8 cellular contexts compared by ENCODE assay signal in the genomic region with DNA sequence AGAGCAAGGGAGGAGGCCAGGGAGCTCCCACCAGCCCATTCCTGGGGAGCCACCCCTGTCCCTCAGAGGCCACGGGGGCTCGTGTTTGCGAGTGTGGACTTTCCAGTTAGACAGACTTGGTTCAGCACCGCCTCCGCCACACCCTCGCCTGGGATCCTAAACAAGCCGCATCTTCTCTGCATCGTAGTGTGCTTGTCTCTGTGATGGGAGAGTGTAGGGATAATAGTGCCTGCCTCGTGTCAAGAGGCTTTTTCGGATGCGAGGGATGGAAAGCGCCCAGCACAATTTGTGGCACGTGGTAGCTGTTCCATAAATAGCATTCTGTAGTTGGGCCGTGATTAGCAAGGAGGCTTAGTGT. TPM values are rescaled to one million over a fixed set of nuclear protein-coding genes. Genes with fewer than 3 reads are reported as not detected.
DNase-seq lines count a peak whose midpoint lies in the region; ATAC-seq and TF ChIP-seq lines count a peak whose summit lies in the region.

No MANE protein-coding gene starts in this region.

- BruUV-seq in MCF 10A (replicated peaks; lab: Mats Ljungman, UMichigan), result no TSS peak

- H3K9me3 Mint-ChIP-seq in IgD-negative memory B cell (no peaks in the 10 kb centered on the region), MCF 10A (ENCODE audit: unreplicated experiment) (no peaks in the 10 kb centered on the region)
- no peaks in the 10 kb centered on the region for H3K9me3 Mint-ChIP-seq in stimulated activated naive CD8-positive, alpha-beta T cell treated with anti-CD3 and anti-CD28 coated beads, Interleukin-15, amount 100 ng/mL, for 72 hours

- H3K36me3 Mint-ChIP-seq in IgD-negative memory B cell (no peaks in the 10 kb centered on the region), MCF 10A (ENCODE audit: insufficient read depth, unreplicated experiment) (peaks cover 6% of the 10 kb centered on the region)

- intact Hi-C loops in MCF 10A (cut with micrococcal nuclease), result no loop called here

- H3K9me3 ChIP-seq in liver (ENCODE audit: control insufficient read depth in 4 of 4, low read length in 3 of 4), result no peaks in the 10 kb centered on the region

- H3K9ac ChIP-seq in liver (ENCODE audit: low read depth in 1 of 2, low read length in 2 of 2), result no peak overlapping the region

- H3K27ac Mint-ChIP-seq in IgD-negative memory B cell, result peak overlapping the region in 2 of 3 donors; percentile 78 to 85
- no peak overlapping the region for H3K27ac Mint-ChIP-seq in MCF 10A (ENCODE audit: low read depth, unreplicated experiment)
- H3K27ac Mint-ChIP-seq in stimulated activated naive CD8-positive, alpha-beta T cell treated with anti-CD3 and anti-CD28 coated beads, Interleukin-15, amount 100 ng/mL, for 72 hours, result peak overlapping the region in 1 of 2 donors; percentile 63

- POLR2A ChIA-PET in MCF 10A (lab: Yijun Ruan, JAX), result interaction anchor here (1.1 to 1.5 kb wide), 2 partner anchors 32 to 46 kb away, joined by 3 read pairs; no protein-coding TSS in a partner anchor

- peak overlapping the region; percentile 71 to 78 for H3K27ac ChIP-seq in liver (ENCODE audit: low read depth in 1 of 2, low read length in 2 of 2)

- H3K27me3 ChIP-seq in liver (ENCODE audit: control insufficient read depth in 4 of 4, insufficient read depth in 4 of 4, low read length in 3 of 4), result no peaks in the 10 kb centered on the region

- H3K4me3 Mint-ChIP-seq in IgD-negative memory B cell (peak overlapping the region; percentile 76 to 96 (median 86)), MCF 10A (ENCODE audit: unreplicated experiment) (peak overlapping the region; percentile 58)
- peak overlapping the region; percentile 52 to 72 for H3K4me3 Mint-ChIP-seq in stimulated activated naive CD8-positive, alpha-beta T cell treated with anti-CD3 and anti-CD28 coated beads, Interleukin-15, amount 100 ng/mL, for 72 hours

- CTCF ChIA-PET in MCF 10A (lab: Yijun Ruan, JAX), result interaction anchor here (0.7 kb wide), 1 partner anchor 9 kb away, joined by 3 read pairs; no protein-coding TSS in a partner anchor

- H3K4me1 ChIP-seq in liver (ENCODE audit: control insufficient read depth in 4 of 4, insufficient read depth in 4 of 4, low read length in 3 of 4), result peaks cover 7 to 21% (median 13%) of the 10 kb centered on the region in 4 donors

- no peaks in the 10 kb centered on the region for H3K27me3 Mint-ChIP-seq in IgD-negative memory B cell
- no peaks in the 10 kb centered on the region for H3K27me3 Mint-ChIP-seq in MCF 10A (ENCODE audit: insufficient read depth, unreplicated experiment)
- peaks cover 9% of the 10 kb centered on the region for H3K27me3 Mint-ChIP-seq in stimulated activated naive CD8-positive, alpha-beta T cell treated with anti-CD3 and anti-CD28 coated beads, Interleukin-15, amount 100 ng/mL, for 72 hours

- ATAC-seq in stimulated activated naive CD8-positive, alpha-beta T cell treated with anti-CD3 and anti-CD28 coated beads, Interleukin-15, amount 100 ng/mL, for 72 hours, result no peak
- ATAC-seq in HG03565 (IDR thresholded peaks at IDR 0.05; ENCODE audit: unreplicated experiment) (no peak), GM18511 (IDR thresholded peaks at IDR 0.05; ENCODE audit: unreplicated experiment) (no peak), GM18907 (IDR thresholded peaks at IDR 0.05; ENCODE audit: unreplicated experiment) (no peak)

- H3K36me3 ChIP-seq in liver (ENCODE audit: control insufficient read depth in 4 of 4, insufficient read depth in 3 of 4, low read depth in 1 of 4, low read length in 3 of 4), result no peaks in the 10 kb centered on the region

- WGBS in liver, result 68% methylated on average over 14 of the region's 14 CpGs

- no peak for TF ChIP-seq RAD21 in liver (IDR thresholded peaks at IDR 0.05)

- H3K4me3 ChIP-seq in liver (ENCODE audit: low read depth in 1 of 3, low read length in 3 of 3), result peak overlapping the region in 1 of 3 donors; percentile 52

- H3K4me1 Mint-ChIP-seq in IgD-negative memory B cell (peaks cover 12 to 19% (median 14%) of the 10 kb centered on the region in 3 donors), MCF 10A (ENCODE audit: insufficient read depth, unreplicated experiment) (peaks cover 10% of the 10 kb centered on the region)
- H3K4me1 Mint-ChIP-seq in stimulated activated naive CD8-positive, alpha-beta T cell treated with anti-CD3 and anti-CD28 coated beads, Interleukin-15, amount 100 ng/mL, for 72 hours, result peaks cover 20% of the 10 kb centered on the region

- DNase-seq in MCF 10A (ENCODE audit: unreplicated experiment) (no peak), NCI-H2029 treated with DMSO at 0.1 percent for 48 hours (lab: John Stamatoyannopoulos, UW) (no peak)
- DNase-seq in stimulated activated naive CD8-positive, alpha-beta T cell treated with anti-CD3 and anti-CD28 coated beads, Interleukin-15, amount 100 ng/mL, for 72 hours, result no peak

- no peak for TF ChIP-seq CTCF in MCF 10A (IDR thresholded peaks at IDR 0.05; ENCODE audit: unreplicated experiment)
- no peak for TF ChIP-seq CTCF in liver (IDR thresholded peaks at IDR 0.05; ENCODE audit: low read depth, low read length, missing input control)

TF ChIP-seq in liver, 16 proteins besides CTCF, POLR2A, EP300 and RAD21:
- TF ChIP-seq TAF1 (conservative IDR thresholded peaks at IDR 0.05) (no peak), FOXA1 (IDR thresholded peaks at IDR 0.05) (no peak), GABPA (IDR thresholded peaks at IDR 0.05 in 1 of 2, conservative IDR thresholded peaks at IDR 0.05 in 1 of 2) (no peak), HNF4G (IDR thresholded peaks at IDR 0.05) (no peak), NR2F2 (IDR thresholded peaks at IDR 0.05) (no peak), JUND (IDR thresholded peaks at IDR 0.05) (no peak), REST (IDR thresholded peaks at IDR 0.05) (no peak), RXRA (IDR thresholded peaks at IDR 0.05) (no peak), SP1 (IDR thresholded peaks at IDR 0.05) (no peak), FOXA2 (IDR thresholded peaks at IDR 0.05) (no peak), HNF4A (conservative IDR thresholded peaks at IDR 0.05) (no peak), EGR1 (IDR thresholded peaks at IDR 0.05; ENCODE audit: low read depth in 2 of 2) (no peak)
- TF ChIP-seq, protein P1, sequence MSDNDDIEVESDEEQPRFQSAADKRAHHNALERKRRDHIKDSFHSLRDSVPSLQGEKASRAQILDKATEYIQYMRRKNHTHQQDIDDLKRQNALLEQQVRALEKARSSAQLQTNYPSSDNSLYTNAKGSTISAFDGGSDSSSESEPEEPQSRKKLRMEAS (IDR thresholded peaks at IDR 0.05), result no peak
- TF ChIP-seq, protein P2, sequence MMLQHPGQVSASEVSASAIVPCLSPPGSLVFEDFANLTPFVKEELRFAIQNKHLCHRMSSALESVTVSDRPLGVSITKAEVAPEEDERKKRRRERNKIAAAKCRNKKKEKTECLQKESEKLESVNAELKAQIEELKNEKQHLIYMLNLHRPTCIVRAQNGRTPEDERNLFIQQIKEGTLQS (IDR thresholded peaks at IDR 0.05), result no peak
- TF ChIP-seq, protein P3, sequence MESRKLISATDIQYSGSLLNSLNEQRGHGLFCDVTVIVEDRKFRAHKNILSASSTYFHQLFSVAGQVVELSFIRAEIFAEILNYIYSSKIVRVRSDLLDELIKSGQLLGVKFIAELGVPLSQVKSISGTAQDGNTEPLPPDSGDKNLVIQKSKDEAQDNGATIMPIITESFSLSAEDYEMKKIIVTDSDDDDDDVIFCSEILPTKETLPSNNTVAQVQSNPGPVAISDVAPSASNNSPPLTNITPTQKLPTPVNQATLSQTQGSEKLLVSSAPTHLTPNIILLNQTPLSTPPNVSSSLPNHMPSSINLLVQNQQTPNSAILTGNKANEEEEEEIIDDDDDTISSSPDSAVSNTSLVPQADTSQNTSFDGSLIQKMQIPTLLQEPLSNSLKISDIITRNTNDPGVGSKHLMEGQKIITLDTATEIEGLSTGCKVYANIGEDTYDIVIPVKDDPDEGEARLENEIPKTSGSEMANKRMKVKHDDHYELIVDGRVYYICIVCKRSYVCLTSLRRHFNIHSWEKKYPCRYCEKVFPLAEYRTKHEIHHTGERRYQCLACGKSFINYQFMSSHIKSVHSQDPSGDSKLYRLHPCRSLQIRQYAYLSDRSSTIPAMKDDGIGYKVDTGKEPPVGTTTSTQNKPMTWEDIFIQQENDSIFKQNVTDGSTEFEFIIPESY (IDR thresholded peaks at IDR 0.05), result no peak
TF ChIP-seq in liver: peak in this region for 0.

RNA-seq across cellular contexts. Expression of gene PPP1R13B, which starts 1.3 kb away (rescaled TPM):
- polyA plus RNA-seq in IgD-negative memory B cell (1.8 TPM), liver (1 to 10 TPM; 4.1 to 6.1 TPM)
- total RNA-seq in MCF 10A (2022) (16.2 and 17.5 TPM in 2 replicates), liver (10 to 100 TPM in 1 of 2 donors, 1 to 10 TPM in 1; 3.2 to 15.1 TPM)
